In the genomic region with DNA sequence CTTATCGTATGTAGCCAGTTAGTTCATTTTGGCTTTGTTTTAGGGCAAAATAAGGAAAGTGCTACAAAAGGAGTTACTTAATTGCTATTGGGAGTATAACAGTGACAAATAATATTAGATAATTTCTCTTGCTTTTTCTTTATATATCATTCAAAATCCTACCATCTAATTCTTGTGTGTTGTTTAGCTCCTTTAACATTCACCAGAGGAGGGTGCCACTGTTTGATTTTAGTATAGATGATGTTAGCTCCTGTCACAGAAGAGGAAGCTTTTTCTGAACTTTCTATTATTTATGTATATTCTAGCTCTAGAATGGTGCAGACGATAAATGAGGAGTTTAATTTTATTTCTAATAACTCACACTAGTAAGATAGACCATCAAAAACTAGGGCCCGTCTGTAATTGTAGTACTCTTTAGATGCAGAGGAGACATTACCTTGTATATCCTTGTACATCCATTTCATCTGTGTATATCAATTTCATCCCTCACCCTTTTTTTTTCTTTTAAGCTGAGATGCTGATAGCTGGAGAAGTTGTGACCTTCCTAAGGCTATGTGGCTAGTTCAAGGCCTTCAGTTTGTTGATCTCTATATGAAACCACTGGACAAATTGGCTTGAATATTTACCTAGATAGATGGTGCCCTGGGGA, we compare ENCODE assay signal across 16 cellular contexts. TPM values are rescaled to one million over a fixed set of nuclear protein-coding genes. Genes with fewer than 3 reads are reported as not detected.
A peak's percentile ranks its signal among the peaks of the same experiment; 100 is the strongest.
DNase-seq lines count a peak whose midpoint lies in the region; ATAC-seq, FAIRE-seq and TF ChIP-seq lines count a peak whose summit lies in the region.
"Had no signal": no experiment of that assay in that cellular context is flagged by ENCODE, and none has a peak within 500 bp of the region (broad histone marks: within the 10 kb centered on the region; RNA-seq: fewer than 3 reads in every experiment).

No MANE protein-coding gene starts in this region.

- H3K4me2 ChIP-seq in HepG2 (ENCODE audit: low read depth, low read length) = no peak overlapping the region
- H3K4me2 ChIP-seq in PC-3 (ENCODE audit: low read length) = no peak overlapping the region
- H3K4me2 ChIP-seq in MM.1S (ENCODE audit: low read depth, low read length) = no peak overlapping the region

- intact Hi-C loops in HepG2 (cut with micrococcal nuclease; ENCODE audit: unreplicated experiment) = no loop called here
- intact Hi-C loops in PC-3 (cut with micrococcal nuclease) = loop anchor here (5.0 kb wide), 3 partner anchors 52 to 183 kb away; no protein-coding TSS in a partner anchor

- TF ChIP-seq EP300 in HepG2 (IDR thresholded peaks at IDR 0.05; ENCODE audit: low read depth in 2 of 2, low read length in 2 of 2) = no peak
- TF ChIP-seq EP300 in HepG2 (CRISPR knock-in tag; IDR thresholded peaks at IDR 0.05; ENCODE audit: borderline replicate concordance) = no peak

- H3K9me2 ChIP-seq in PC-3 (replicated peaks; ENCODE audit: low read length) (no peaks in the 10 kb centered on the region), MM.1S (replicated peaks; ENCODE audit: insufficient read depth, low read length) (no peaks in the 10 kb centered on the region)

- in situ Hi-C loops in HepG2 (cut with HindIII; ENCODE audit: extremely low pct_ligation_motif_present, low pct_unique_long_range_greater_than_20kb) = loop anchor here (10.0 kb wide), 1 partner anchor 466 kb away; the partner anchor contains the start of gene NMD3

- ATAC-seq in HepG2 (no peak), PC-3 (no peak), HG02938 (IDR thresholded peaks at IDR 0.05; ENCODE audit: unreplicated experiment) (no peak)
- ATAC-seq: T-helper 17 cell had no signal

- TF ChIP-seq POLR2A in HepG2 (IDR thresholded peaks at IDR 0.05; ENCODE audit: insufficient read depth in 1 of 2, low read depth in 2 of 2, low read length in 2 of 2) = no peak

- DNase-seq in HepG2 (ENCODE audit: low spot score) (no peak), PC-3 (no peak), inferior parietal cortex (ENCODE audit: extremely low spot score) (peak; percentile 49), MM.1S (no peak), small intestine (no peak), SHP77 (lab: John Stamatoyannopoulos, UW) (no peak)
- DNase-seq: activated CD4-positive, alpha-beta T cell treated with anti-CD3 and anti-CD28 coated beads, Interleukin-2, amount 50 U/mL, for 4 hours; GDM1; stimulated activated CD4-positive, alpha-beta T cell treated with anti-CD3 and anti-CD28 coated beads, Interleukin-4, amount 100 ng/mL, for 24 hours; T-helper 17 cell had no signal

- H3K27me3 ChIP-seq in liver (ENCODE audit: control insufficient read depth in 4 of 4, insufficient read depth in 4 of 4, low read length in 3 of 4) (no peaks in the 10 kb centered on the region), HepG2 (ENCODE audit: control insufficient read depth in 1 of 2, insufficient read depth in 2 of 2, low read length in 2 of 2) (peaks cover 0 to 29% of the 10 kb centered on the region in 2 experiments), PC-3 (ENCODE audit: low read length) (no peaks in the 10 kb centered on the region), MM.1S (replicated peaks; ENCODE audit: insufficient read depth, low read length) (no peaks in the 10 kb centered on the region), small intestine (ENCODE audit: control insufficient read depth in 2 of 2, insufficient read depth in 2 of 2, low read length in 2 of 2) (no peaks in the 10 kb centered on the region)

- H3K79me2 ChIP-seq in HepG2 (ENCODE audit: insufficient read depth, low read length) (no peaks in the 10 kb centered on the region), PC-3 (ENCODE audit: low read length) (no peaks in the 10 kb centered on the region), MM.1S (ENCODE audit: low read length) (no peaks in the 10 kb centered on the region)

- H3K36me3 ChIP-seq in liver (ENCODE audit: control insufficient read depth in 4 of 4, insufficient read depth in 3 of 4, low read depth in 1 of 4, low read length in 3 of 4) = no peaks in the 10 kb centered on the region
- no peaks in the 10 kb centered on the region for H3K36me3 ChIP-seq in HepG2 (replicated peaks in 1 of 2; ENCODE audit: control insufficient read depth in 1 of 2, insufficient read depth in 2 of 2, low read length in 2 of 2)
- H3K36me3 ChIP-seq in PC-3 (ENCODE audit: low read depth, low read length) = no peaks in the 10 kb centered on the region
- no peaks in the 10 kb centered on the region for H3K36me3 ChIP-seq in MM.1S (replicated peaks; ENCODE audit: insufficient read depth, low read length)
- H3K36me3 ChIP-seq in small intestine (ENCODE audit: control insufficient read depth in 2 of 2, insufficient read depth in 2 of 2, low read length in 2 of 2) = no peaks in the 10 kb centered on the region

- H3K4me3 ChIP-seq in liver (ENCODE audit: low read depth in 1 of 3, low read length in 3 of 3) (no peak overlapping the region), HepG2 (replicated peaks in 1 of 3; ENCODE audit: insufficient read depth in 1 of 3, low read depth in 2 of 3, low read length in 3 of 3) (no peak overlapping the region), PC-3 (ENCODE audit: low read length) (no peak overlapping the region), MM.1S (ENCODE audit: low read length) (no peak overlapping the region), small intestine (ENCODE audit: low read depth in 1 of 2, low read length in 2 of 2) (no peak overlapping the region)
- H3K4me3 ChIP-seq: lung had no signal

- TF ChIP-seq CTCF in liver (IDR thresholded peaks at IDR 0.05; ENCODE audit: low read depth, low read length, missing input control) (no peak), HepG2 (CRISPR knock-in tag; IDR thresholded peaks at IDR 0.05) (no peak), PC-3 (conservative IDR thresholded peaks at IDR 0.05; ENCODE audit: low read depth, low read length) (peak; percentile 26; the same call in 1 of the 2 replicates), MM.1S (IDR thresholded peaks at IDR 0.05; ENCODE audit: low read length) (no peak)

- H3F3A ChIP-seq in PC-3 (ENCODE audit: low read length, unreplicated experiment) = no peaks in the 10 kb centered on the region
- peaks cover 18% of the 10 kb centered on the region for H3F3A ChIP-seq in MM.1S (ENCODE audit: insufficient read depth, low read length)

- WGBS in liver = 95% methylated on average over 3 of the region's 3 CpGs
- WGBS in HepG2 (ENCODE audit: low lambda C conversion rate) = 73% methylated on average over 3 of the region's 3 CpGs
- 77 to 93% (median 89%) methylated on average over 3 of the region's 3 CpGs for WGBS in small intestine, 3 donors

- BruUV-seq in HepG2 (replicated peaks; lab: Mats Ljungman, UMichigan) (no TSS peak), PC-3 (replicated peaks; lab: Mats Ljungman, UMichigan) (no TSS peak)

- no peak for FAIRE-seq in HepG2 (lab: Jason Lieb, UNC)
- no peak for FAIRE-seq in small intestine (lab: Jason Lieb, UNC)
- FAIRE-seq: astrocyte, endometrium, H54 had no signal

- POLR2A ChIA-PET in HepG2 (lab: Yijun Ruan, JAX) (no interaction called here), PC-3 (lab: Charles Lee; ENCODE audit: unreplicated experiment) (no interaction called here)

- H3K27ac ChIP-seq in liver (ENCODE audit: low read depth in 1 of 2, low read length in 2 of 2) (no peak overlapping the region), HepG2 (ENCODE audit: extremely low read length, insufficient read depth, low read length) (no peak overlapping the region), PC-3 (ENCODE audit: low read length) (no peak overlapping the region), MM.1S (ENCODE audit: low read length) (no peak overlapping the region), small intestine (ENCODE audit: low read depth in 1 of 2, low read length in 1 of 2) (no peak overlapping the region)

- H4K20me1 ChIP-seq in HepG2 (ENCODE audit: insufficient read depth, low read length) (no peaks in the 10 kb centered on the region), PC-3 (ENCODE audit: low read length) (no peaks in the 10 kb centered on the region), MM.1S (ENCODE audit: insufficient read depth, low read length) (no peaks in the 10 kb centered on the region)

- H3K4me1 ChIP-seq in liver (ENCODE audit: control insufficient read depth in 4 of 4, insufficient read depth in 4 of 4, low read length in 3 of 4) (peaks cover 3 to 25% (median 18%) of the 10 kb centered on the region in 4 donors), HepG2 (ENCODE audit: insufficient read depth, low read length) (peaks cover 30% of the 10 kb centered on the region), PC-3 (ENCODE audit: insufficient read depth, low read length) (peaks cover 2% of the 10 kb centered on the region; the same call in 1 of the 2 replicates), MM.1S (ENCODE audit: low read length) (peaks cover 4% of the 10 kb centered on the region; the same call in 1 of the 2 replicates), small intestine (ENCODE audit: control insufficient read depth in 2 of 2, insufficient read depth in 1 of 2, low read depth in 1 of 2, low read length in 1 of 2) (peaks cover 0 to 11% of the 10 kb centered on the region in 2 donors)

- CTCF ChIA-PET in HepG2 (lab: Yijun Ruan, JAX; ENCODE audit: low intra/inter-chr PET ratio, low total read pairs) (no interaction called here), PC-3 (lab: Charles Lee) (interaction anchor here (0.7 to 1.0 kb wide), 2 partner anchors 103 to 182 kb away, joined by 3 to 4 read pairs; no protein-coding TSS in a partner anchor)

- TF ChIP-seq RAD21 in liver (IDR thresholded peaks at IDR 0.05) (peak; percentile 14 to 29), HepG2 (CRISPR knock-in tag; IDR thresholded peaks at IDR 0.05) (no peak)

- H2AFZ ChIP-seq in HepG2 (ENCODE audit: low read length) (no peak overlapping the region), PC-3 (ENCODE audit: low read length) (no peak overlapping the region), MM.1S (ENCODE audit: low read length) (no peak overlapping the region)

- H3K9me3 ChIP-seq in liver (ENCODE audit: control insufficient read depth in 4 of 4, low read length in 3 of 4) (no peaks in the 10 kb centered on the region), HepG2 (ENCODE audit: low read length) (no peaks in the 10 kb centered on the region), PC-3 (ENCODE audit: low read length) (no peaks in the 10 kb centered on the region), MM.1S (replicated peaks; ENCODE audit: insufficient read depth, low read length) (no peaks in the 10 kb centered on the region), small intestine (ENCODE audit: control insufficient read depth, low read depth) (no peaks in the 10 kb centered on the region)

- no peak overlapping the region for H3K9ac ChIP-seq in liver (ENCODE audit: low read depth in 1 of 2, low read length in 2 of 2)
- H3K9ac ChIP-seq in HepG2 (ENCODE audit: insufficient read depth, low read depth, low read length) = no peak overlapping the region
- no peak overlapping the region for H3K9ac ChIP-seq in PC-3 (ENCODE audit: low read length)
- no peak overlapping the region for H3K9ac ChIP-seq in MM.1S (ENCODE audit: low read length)

RNA-seq across cellular contexts. Expression of gene PPM1L, which starts 3.0 kb away (rescaled TPM):
- total RNA-seq in liver (1 to 10 TPM; 6.1 to 8.5 TPM), HepG2 (2016; rRNA removed; fragmentation: Illumina TruSeq; extraction: Trizol) (1.4 TPM in 2 replicates), PC-3 (2014; rRNA removed) (2.4 and 7.0 TPM in 2 replicates)
- polyA plus RNA-seq in liver (1 to 10 TPM; 1.6 to 3.5 TPM), HepG2 (2011; rRNA removed) (0.22 and 0.35 TPM in 2 replicates), small intestine (1 to 10 TPM in 1 of 3 donors, under 1 TPM in 2; 0.27 to 2.4 (median 0.45) TPM)
- total RNA-seq in HepG2 (2016; cell fraction: cytosol; rRNA removed; fragmentation: Illumina TruSeq; extraction: Trizol; ENCODE audit: low read depth) = under 0.01 and 0.09 TPM in 2 replicates
- total RNA-seq in HepG2 (2016; cell fraction: insoluble cytoplasmic fraction; rRNA removed; fragmentation: Illumina TruSeq; extraction: Trizol) = 0.54 and 1.3 TPM in 2 replicates
- total RNA-seq in HepG2 (2016; cell fraction: membrane; rRNA removed; fragmentation: Illumina TruSeq; extraction: Trizol) = 0.28 and 0.43 TPM in 2 replicates
- 2.1 and 2.4 TPM in 2 replicates for total RNA-seq in HepG2 (2016; cell fraction: nucleus; rRNA removed; fragmentation: Illumina TruSeq; extraction: Trizol)
- polyA plus RNA-seq in HepG2 (2011; cell fraction: cytosol; rRNA removed) = 0.13 and 0.21 TPM in 2 replicates
- polyA plus RNA-seq in HepG2 (2011; cell fraction: nucleus; rRNA removed) = 0.31 and 0.52 TPM in 2 replicates
- 0.17 and 0.24 TPM in 2 replicates for polyA plus RNA-seq in HepG2 (2012)
- 0.05 and 0.06 TPM in 2 replicates for polyA plus RNA-seq in HepG2 (2016; cell fraction: cytosol; fragmentation: Illumina TruSeq; extraction: Trizol; ENCODE audit: low read depth)
- 0.32 and 0.36 TPM in 2 replicates for polyA plus RNA-seq in HepG2 (2016; cell fraction: insoluble cytoplasmic fraction; fragmentation: Illumina TruSeq; extraction: Trizol; ENCODE audit: low read depth)
- 0.07 and 0.08 TPM in 2 replicates for polyA plus RNA-seq in HepG2 (2016; cell fraction: membrane; fragmentation: Illumina TruSeq; extraction: Trizol; ENCODE audit: low read depth)
- polyA plus RNA-seq in HepG2 (2016; cell fraction: nucleus; fragmentation: Illumina TruSeq; extraction: Trizol; ENCODE audit: insufficient read depth, low read depth) = 0.79 and 1.7 TPM in 2 replicates
- 1.4 and 22.7 TPM in 2 replicates for polyA minus RNA-seq in HepG2 (2011; rRNA and poly(A)+ RNA removed; ENCODE audit: low replicate concordance)
- 0.44 and 0.99 TPM in 2 replicates for polyA minus RNA-seq in HepG2 (2011; cell fraction: cytosol; rRNA and poly(A)+ RNA removed)
- polyA minus RNA-seq in HepG2 (2011; cell fraction: nucleus; rRNA and poly(A)+ RNA removed) = 1.0 and 1.4 TPM in 2 replicates
